8 cellular contexts compared by ENCODE assay signal in the genomic region with DNA sequence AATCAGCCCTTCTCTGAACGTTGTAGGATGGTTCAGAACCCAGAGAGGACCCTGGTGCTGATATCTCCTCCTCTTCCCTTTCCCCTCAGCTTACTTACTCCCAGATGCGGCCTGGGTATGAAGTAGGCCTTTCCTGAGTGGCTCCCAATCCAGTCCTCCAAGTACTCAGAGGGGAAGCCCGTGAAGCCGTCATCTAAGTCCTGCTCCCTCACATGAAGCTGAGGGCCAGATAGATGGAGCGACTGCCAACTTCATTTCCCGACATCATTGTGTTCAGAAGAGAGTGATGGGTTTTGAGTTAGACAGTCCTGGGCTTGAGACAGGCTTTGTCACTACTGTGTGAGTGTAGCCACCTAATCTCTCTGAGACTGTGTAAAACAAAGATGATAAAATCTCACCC. TPM values are rescaled to one million over a fixed set of nuclear protein-coding genes. Genes with fewer than 3 reads are reported as not detected.
DNase-seq lines count a peak whose midpoint lies in the region; FAIRE-seq and TF ChIP-seq lines count a peak whose summit lies in the region.

No MANE protein-coding gene starts in this region.

- TF ChIP-seq POLR2A in GM12891 (IDR thresholded peaks at IDR 0.05; ENCODE audit: low read depth, low read length), result no peak

- no peaks in the 10 kb centered on the region for H3K36me3 ChIP-seq in kidney (ENCODE audit: control insufficient read depth in 1 of 2, insufficient read depth in 2 of 2, low read length in 2 of 2)
- no peaks in the 10 kb centered on the region for H3K36me3 ChIP-seq in stomach smooth muscle (ENCODE audit: control insufficient read depth in 2 of 2, insufficient read depth in 2 of 2, low read length in 2 of 2)

- H3K4me1 ChIP-seq in kidney (ENCODE audit: control insufficient read depth in 1 of 2, insufficient read depth in 1 of 2, low read depth in 1 of 2, low read length in 2 of 2), result peaks cover 8 to 9% of the 10 kb centered on the region in 2 donors
- peaks cover 38% of the 10 kb centered on the region for H3K4me1 ChIP-seq in stomach smooth muscle (ENCODE audit: control insufficient read depth, insufficient read depth, low read length)

- peaks cover 42% of the 10 kb centered on the region for H3K4me1 Mint-ChIP-seq in activated T-helper 1 cell treated with anti-CD3 and anti-CD28 coated beads, Interleukin-12 subunit alpha, Interleukin-12 subunit beta, Interleukin-2, Interleukin-4 antibody, amounts not matched to agents 30 ng/mL and 10 ng/mL and 1 ng/mL, durations not matched to agents 14 hours and 24 hours and 36 hours (ENCODE audit: low read depth)

- H3K9ac ChIP-seq in kidney (ENCODE audit: low read length in 2 of 2), result peak overlapping the region; percentile 27 to 55
- peak overlapping the region; percentile 42 to 72 for H3K9ac ChIP-seq in stomach smooth muscle (ENCODE audit: low read length in 2 of 2)

- H3K9me3 ChIP-seq in kidney (ENCODE audit: control insufficient read depth in 1 of 2, low read length in 2 of 2) (no peaks in the 10 kb centered on the region), stomach smooth muscle (ENCODE audit: control insufficient read depth in 2 of 2, low read length in 2 of 2) (no peaks in the 10 kb centered on the region)

- TF ChIP-seq CTCF in kidney (IDR thresholded peaks at IDR 0.05; ENCODE audit: borderline replicate concordance, extremely low read depth, insufficient read depth) (no peak), D721Med (IDR thresholded peaks at IDR 0.05; ENCODE audit: insufficient read depth, missing control alignments) (no peak)

- H3K4me3 ChIP-seq in kidney (ENCODE audit: low read length in 2 of 2), result peak overlapping the region in 1 of 2 donors; percentile 79
- H3K4me3 ChIP-seq in stomach smooth muscle (ENCODE audit: low read length in 2 of 2), result peak overlapping the region; percentile 68 to 81

- H3K36me3 Mint-ChIP-seq in activated T-helper 1 cell treated with anti-CD3 and anti-CD28 coated beads, Interleukin-12 subunit alpha, Interleukin-12 subunit beta, Interleukin-2, Interleukin-4 antibody, amounts not matched to agents 30 ng/mL and 10 ng/mL and 1 ng/mL, durations not matched to agents 14 hours and 24 hours and 36 hours (ENCODE audit: low read depth), result peaks cover 1% of the 10 kb centered on the region

- H3K27ac ChIP-seq in kidney (ENCODE audit: low read depth in 2 of 2, low read length in 2 of 2) (peak overlapping the region; percentile 35 to 95), stomach smooth muscle (ENCODE audit: low read length) (peak overlapping the region; percentile 80)

- H3K27me3 Mint-ChIP-seq in activated T-helper 1 cell treated with anti-CD3 and anti-CD28 coated beads, Interleukin-12 subunit alpha, Interleukin-12 subunit beta, Interleukin-2, Interleukin-4 antibody, amounts not matched to agents 30 ng/mL and 10 ng/mL and 1 ng/mL, durations not matched to agents 14 hours and 24 hours and 36 hours (ENCODE audit: insufficient read depth), result no peaks in the 10 kb centered on the region

- no peaks in the 10 kb centered on the region for H3K9me3 Mint-ChIP-seq in activated T-helper 1 cell treated with anti-CD3 and anti-CD28 coated beads, Interleukin-12 subunit alpha, Interleukin-12 subunit beta, Interleukin-2, Interleukin-4 antibody, amounts not matched to agents 30 ng/mL and 10 ng/mL and 1 ng/mL, durations not matched to agents 14 hours and 24 hours and 36 hours

- no peak for FAIRE-seq in kidney (lab: Jason Lieb, UNC)
- no peak for FAIRE-seq in D721Med (lab: Jason Lieb, UNC)
- FAIRE-seq in GM12891 (lab: Jason Lieb, UNC), result no peak

- H3K4me3 Mint-ChIP-seq in activated T-helper 1 cell treated with anti-CD3 and anti-CD28 coated beads, Interleukin-12 subunit alpha, Interleukin-12 subunit beta, Interleukin-2, Interleukin-4 antibody, amounts not matched to agents 30 ng/mL and 10 ng/mL and 1 ng/mL, durations not matched to agents 14 hours and 24 hours and 36 hours, result peak overlapping the region; percentile 89

- H3K27ac Mint-ChIP-seq in activated T-helper 1 cell treated with anti-CD3 and anti-CD28 coated beads, Interleukin-12 subunit alpha, Interleukin-12 subunit beta, Interleukin-2, Interleukin-4 antibody, amounts not matched to agents 30 ng/mL and 10 ng/mL and 1 ng/mL, durations not matched to agents 14 hours and 24 hours and 36 hours, result peak overlapping the region; percentile 88

- no peaks in the 10 kb centered on the region for H3K27me3 ChIP-seq in stomach smooth muscle (ENCODE audit: control insufficient read depth in 1 of 2, insufficient read depth in 2 of 2, low read length in 2 of 2)

- intact Hi-C loops in activated T-helper 1 cell treated with anti-CD3 and anti-CD28 coated beads, Interleukin-12 subunit alpha, Interleukin-12 subunit beta, Interleukin-2, Interleukin-4 antibody, amounts not matched to agents 30 ng/mL and 10 ng/mL and 1 ng/mL, durations not matched to agents 14 hours and 24 hours and 36 hours (cut with micrococcal nuclease), result loop anchor here (1.0 to 5.0 kb wide), 11 partner anchors 20 to 425 kb away; partner anchors contain the start of genes DDX47, EMP1, FAM234B and GPRC5A
- intact Hi-C loops in kidney (cut with DNase I), result no loop called here

- peak; percentile 21 for DNase-seq in NCI-H82 (lab: John Stamatoyannopoulos, UW)
- no peak for DNase-seq in NCI-H82 treated with DMSO at 0.1 percent for 48 hours (lab: John Stamatoyannopoulos, UW; ENCODE audit: unreplicated experiment)
- no peak for DNase-seq in activated T-helper 1 cell treated with anti-CD3 and anti-CD28 coated beads, Interleukin-12 subunit alpha, Interleukin-12 subunit beta, Interleukin-2, Interleukin-4 antibody, amounts not matched to agents 30 ng/mL and 10 ng/mL and 1 ng/mL, durations not matched to agents 14 hours and 24 hours and 36 hours (ENCODE audit: low spot score)
- no peak for DNase-seq in kidney
- no peak for DNase-seq in D721Med (ENCODE audit: insufficient read length, low spot score)
- DNase-seq in Ammon's horn (ENCODE audit: low spot score), result no peak
- no peak for DNase-seq in GM12891 (ENCODE audit: insufficient read length, low spot score)

TF ChIP-seq in GM12891, 5 proteins besides CTCF, POLR2A, EP300 and RAD21:
- TF ChIP-seq SPI1 (IDR thresholded peaks at IDR 0.05; ENCODE audit: low read depth, low read length) (no peak), PAX5 (IDR thresholded peaks at IDR 0.05; ENCODE audit: insufficient read depth, low read length, severe bottlenecking) (no peak), POU2F2 (IDR thresholded peaks at IDR 0.05; ENCODE audit: low read depth, low read length) (no peak), TAF1 (IDR thresholded peaks at IDR 0.05; ENCODE audit: low read depth, low read length) (no peak), POLR2AphosphoS5 (IDR thresholded peaks at IDR 0.05; ENCODE audit: low read depth, low read length) (no peak)

RNA-seq across cellular contexts. Expression of gene APOLD1, which starts 2.7 kb away (rescaled TPM):
- total RNA-seq in activated T-helper 1 cell treated with anti-CD3 and anti-CD28 coated beads, Interleukin-12 subunit alpha, Interleukin-12 subunit beta, Interleukin-2, Interleukin-4 antibody, amounts not matched to agents 30 ng/mL and 10 ng/mL and 1 ng/mL, durations not matched to agents 14 hours and 24 hours and 36 hours, result 4.0 and 4.8 TPM in 2 replicates
- 18.9 TPM for total RNA-seq in kidney
- 4.5 TPM for polyA plus RNA-seq in kidney (ENCODE audit: insufficient read depth, low read depth, low replicate concordance)
- polyA plus RNA-seq in GM12891 (2012; ENCODE audit: low read depth, missing spikeins), result 2.5 TPM

RNA-seq across cellular contexts. Expression of gene DDX47, which starts 25.0 kb away (rescaled TPM):
- total RNA-seq in activated T-helper 1 cell treated with anti-CD3 and anti-CD28 coated beads, Interleukin-12 subunit alpha, Interleukin-12 subunit beta, Interleukin-2, Interleukin-4 antibody, amounts not matched to agents 30 ng/mL and 10 ng/mL and 1 ng/mL, durations not matched to agents 14 hours and 24 hours and 36 hours, result 120 and 127 TPM in 2 replicates
- 50.9 TPM for total RNA-seq in kidney
- polyA plus RNA-seq in kidney (ENCODE audit: insufficient read depth, low read depth, low replicate concordance), result 35.1 TPM
- polyA plus RNA-seq in GM12891 (2012; ENCODE audit: low read depth, missing spikeins), result 50.6 TPM
